8 cellular contexts compared by ENCODE assay signal in genomic region chr7:120240350-120240749, GRCh38. TPM values are rescaled to one million over a fixed set of nuclear protein-coding genes. Genes with fewer than 3 reads are reported as not detected.
"Had no signal": no experiment of that assay in that cellular context is flagged by ENCODE, and none has a peak within 500 bp of the region (broad histone marks: within the 10 kb centered on the region; RNA-seq: fewer than 3 reads in every experiment).

No MANE protein-coding gene starts in this region.

RNA-seq across cellular contexts. Expression of gene KCND2, which starts 32.6 kb away (rescaled TPM):
- total RNA-seq: OCI-LY7, Right ventricle myocardium inferior, Right ventricle myocardium superior, RPMI7951, SJCRH30, SJSA1, T-cell had no signal
- polyA plus RNA-seq: SK-N-SH had no signal
